Comparison of ENCODE assay signal across 8 cellular contexts in the genomic region with DNA sequence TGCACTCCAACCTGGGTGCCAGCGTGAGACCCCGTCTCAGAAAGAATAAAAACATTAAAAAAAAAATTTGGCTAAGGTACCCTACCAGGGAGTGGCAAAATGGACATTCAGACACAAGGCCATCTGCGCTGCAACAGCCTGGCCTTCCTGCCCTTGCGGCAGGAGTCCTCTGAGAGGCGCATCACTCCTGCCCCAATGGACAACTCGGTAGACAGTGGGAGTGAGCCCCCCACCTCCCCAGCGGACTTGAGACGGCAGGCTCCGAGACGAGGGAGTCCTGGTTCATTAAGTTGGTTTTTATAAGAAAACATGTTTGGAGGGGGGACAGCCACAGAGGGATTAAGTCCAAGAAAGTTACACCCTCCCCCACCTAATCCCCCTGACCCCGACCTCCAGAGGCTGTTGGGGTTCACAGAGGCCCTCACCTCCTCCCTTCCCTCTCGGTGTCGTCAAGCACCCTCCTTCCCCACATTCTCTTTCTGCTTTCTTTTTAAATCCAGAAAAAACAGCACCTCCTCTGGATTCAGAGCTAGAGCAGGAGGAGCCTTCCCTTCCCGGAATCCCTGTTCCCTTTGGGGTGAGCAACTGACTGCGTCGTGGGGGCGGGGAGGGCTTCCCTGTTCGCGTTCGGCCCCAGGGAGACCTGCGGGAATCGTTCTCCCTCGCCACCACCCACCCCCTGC. TPM values are rescaled to one million over a fixed set of nuclear protein-coding genes. Genes with fewer than 3 reads are reported as not detected.
DNase-seq lines count a peak whose midpoint lies in the region; ATAC-seq and TF ChIP-seq lines count a peak whose summit lies in the region.

No MANE protein-coding gene starts in this region.

- peaks cover 39% of the 10 kb centered on the region for H3K4me1 ChIP-seq in cardiac muscle cell (ENCODE audit: low read depth)
- no peaks in the 10 kb centered on the region; the same call in 1 of the 2 replicates for H3K4me1 ChIP-seq in iPS DF 6.9 (ENCODE audit: control insufficient read depth, insufficient read depth, low read length)
- peaks cover 12 to 78% (median 48%) of the 10 kb centered on the region in 6 donors for H3K4me1 ChIP-seq in spleen

- intact Hi-C loops in cardiac septum (cut with DNase I), result loop anchor here (1.0 kb wide), 3 partner anchors 29 to 112 kb away; partner anchors contain the start of genes ETF1 and HSPA9
- intact Hi-C loops in spleen (cut with DNase I; ENCODE audit: low total_unique reads), result no loop called here

- H3K27ac Mint-ChIP-seq in activated T-helper 17 cell treated with anti-CD3 and anti-CD28 coated beads, Interleukin-2, amount 50 U/mL, for 72 hours, result peak overlapping the region; percentile 84

- DNase-seq in cardiac muscle cell (ENCODE audit: low read depth in 1 of 2, low spot score in 1 of 2) (peak in 1 of 2 donors; percentile 39), cardiac septum (ENCODE audit: low spot score) (no peak), iPS DF 6.9 (ENCODE audit: low read depth, low spot score) (no peak), spleen (no peak), DMS 273 treated with DMSO at 0.1 percent for 48 hours (lab: John Stamatoyannopoulos, UW) (no peak)

- no CpG with 5 or more reads among the region's 23 CpGs for WGBS in iPS DF 6.9 (ENCODE audit: insufficient coverage, insufficient read length)
- WGBS in spleen, 5 donors, result 27 to 36% (median 31%) methylated on average over 16 to 23 of the region's 23 CpGs

- peak; percentile 14 for TF ChIP-seq CTCF in cardiac muscle cell (IDR thresholded peaks at IDR 0.05; ENCODE audit: low read depth, low read length)
- TF ChIP-seq CTCF in spleen (IDR thresholded peaks at IDR 0.05 in 8 of 11, conservative IDR thresholded peaks at IDR 0.05 in 3 of 11), result no peak

- TF ChIP-seq POLR2A in spleen (IDR thresholded peaks at IDR 0.05), result no peak

- peaks cover 43% of the 10 kb centered on the region for H3K4me1 Mint-ChIP-seq in activated T-helper 17 cell treated with anti-CD3 and anti-CD28 coated beads, Interleukin-2, amount 50 U/mL, for 72 hours

- H3K9me3 Mint-ChIP-seq in activated T-helper 17 cell treated with anti-CD3 and anti-CD28 coated beads, Interleukin-2, amount 50 U/mL, for 72 hours, result peaks cover 3% of the 10 kb centered on the region

- H3K4me3 Mint-ChIP-seq in activated T-helper 17 cell treated with anti-CD3 and anti-CD28 coated beads, Interleukin-2, amount 50 U/mL, for 72 hours, result peak overlapping the region; percentile 87

- H3K27me3 ChIP-seq in cardiac muscle cell (peaks cover 15% of the 10 kb centered on the region), iPS DF 6.9 (ENCODE audit: control insufficient read depth, insufficient read depth, low read length) (peaks cover 2% of the 10 kb centered on the region; the same call in 1 of the 2 replicates), spleen (replicated peaks in 1 of 7) (peaks cover 0 to 19% (median 0%) of the 10 kb centered on the region in 7 donors)

- H3K9me3 ChIP-seq in cardiac muscle cell (ENCODE audit: low read depth) (no peaks in the 10 kb centered on the region), iPS DF 6.9 (ENCODE audit: control insufficient read depth, insufficient read depth, low read length) (no peaks in the 10 kb centered on the region), spleen (no peaks in the 10 kb centered on the region)

- no peaks in the 10 kb centered on the region for H3K27me3 Mint-ChIP-seq in activated T-helper 17 cell treated with anti-CD3 and anti-CD28 coated beads, Interleukin-2, amount 50 U/mL, for 72 hours

- ATAC-seq in activated T-helper 17 cell treated with anti-CD3 and anti-CD28 coated beads, Interleukin-2, amount 50 U/mL, for 72 hours (replicated peaks), result no peak
- ATAC-seq in GM18870 (IDR thresholded peaks at IDR 0.05; ENCODE audit: unreplicated experiment) (no peak), HG03442 (IDR thresholded peaks at IDR 0.05; ENCODE audit: unreplicated experiment) (no peak)

- no peaks in the 10 kb centered on the region for H3K36me3 ChIP-seq in cardiac muscle cell
- H3K36me3 ChIP-seq in iPS DF 6.9 (ENCODE audit: control insufficient read depth, insufficient read depth, low read length), result peaks cover 11% of the 10 kb centered on the region; the same call in 1 of the 2 replicates
- H3K36me3 ChIP-seq in spleen, result peaks cover 0 to 13% (median 0%) of the 10 kb centered on the region in 6 donors

- H3K4me3 ChIP-seq in cardiac muscle cell (peak overlapping the region; percentile 87), iPS DF 6.9 (ENCODE audit: low read length) (peak overlapping the region; percentile 46; the same call in 1 of the 2 replicates), spleen (peak overlapping the region; percentile 64 to 93 (median 82))

- H3K27ac ChIP-seq in cardiac muscle cell (peak overlapping the region; percentile 97), iPS DF 6.9 (ENCODE audit: low read length) (no peak overlapping the region), spleen (peak overlapping the region; percentile 93 to 99 (median 96))

- peaks cover 37% of the 10 kb centered on the region for H3K36me3 Mint-ChIP-seq in activated T-helper 17 cell treated with anti-CD3 and anti-CD28 coated beads, Interleukin-2, amount 50 U/mL, for 72 hours (ENCODE audit: low read depth)

RNA-seq across cellular contexts. Expression of gene EGR1, which starts 1.8 kb away (rescaled TPM):
- total RNA-seq in cardiac muscle cell (11.7 and 13.9 TPM in 2 replicates), cardiac septum (66.8 TPM), spleen (100 to 1,000 TPM in 2 of 7 donors, 10 to 100 TPM in 2, 1 to 10 TPM in 3; 2.8 to 138 (median 13.5) TPM)
- polyA plus RNA-seq in cardiac muscle cell (24.5 and 30.5 TPM in 2 replicates), spleen (10 to 100 TPM in 1 of 3 donors, 1 to 10 TPM in 2; 2.7 to 11.7 (median 5.3) TPM)
- 10 to 100 TPM; 14.0 to 77.6 TPM for total RNA-seq in activated T-helper 17 cell treated with anti-CD3 and anti-CD28 coated beads, Interleukin-2, amount 50 U/mL, for 72 hours

RNA-seq across cellular contexts. Expression of gene REEP2, which starts 24.6 kb away (rescaled TPM):
- total RNA-seq in cardiac muscle cell (42.2 and 56.6 TPM in 2 replicates), cardiac septum (10.8 TPM), spleen (under 1 TPM in 5 of 7 donors, not detected in 2; 0.20 to 0.52 (median 0.41) TPM)
- polyA plus RNA-seq in cardiac muscle cell (46.7 and 53.5 TPM in 2 replicates), spleen (under 1 TPM; 0.52 to 0.98 (median 0.54) TPM)
- total RNA-seq in activated T-helper 17 cell treated with anti-CD3 and anti-CD28 coated beads, Interleukin-2, amount 50 U/mL, for 72 hours, result 1 to 10 TPM; 2.0 TPM
